In genomic region chr13:110643324-110643723, GRCh38 we compare ENCODE assay signal across 16 cellular contexts.
"Had no signal": no experiment of that assay in that cellular context is flagged by ENCODE, and none has a peak within 500 bp of the region (broad histone marks: within the 10 kb centered on the region; RNA-seq: fewer than 3 reads in every experiment).

No MANE protein-coding gene starts in this region.

- H3K27me3 ChIP-seq: breast epithelium, gastrocnemius medialis, heart right ventricle, transverse colon, vagina had no signal

- H3K27ac ChIP-seq: heart right ventricle, transverse colon, vagina had no signal

- H3K27ac Mint-ChIP-seq: activated naive CD8-positive, alpha-beta T cell treated with anti-CD3 and anti-CD28 coated beads, Interleukin-2, amount 10 ng/mL, durations not matched to agents 7 days and 5 days; T-cell had no signal

- DNase-seq: activated CD4-positive, alpha-beta T cell treated with anti-CD3 and anti-CD28 coated beads for 1 hour; activated CD4-positive, alpha-beta T cell treated with anti-CD3 and anti-CD28 coated beads, Interleukin-2, amount 50 U/mL, for 48 hours; activated naive CD8-positive, alpha-beta T cell treated with anti-CD3 and anti-CD28 coated beads, Interleukin-2, amount 10 ng/mL, durations not matched to agents 7 days and 5 days; erythroblast; gastrocnemius medialis; heart right ventricle; left cardiac atrium; midbrain; stimulated activated CD4-positive, alpha-beta T cell treated with anti-CD3 and anti-CD28 coated beads, Interleukin-12 subunit alpha, Interleukin-12 subunit beta, amount 100 ng/mL, for 4 hours; stimulated activated CD4-positive, alpha-beta T cell treated with anti-CD3 and anti-CD28 coated beads, Interleukin-2, amount 100 ng/mL, for 24 hours; T-cell; transverse colon had no signal

- H3K4me3 Mint-ChIP-seq: activated naive CD8-positive, alpha-beta T cell treated with anti-CD3 and anti-CD28 coated beads, Interleukin-2, amount 10 ng/mL, durations not matched to agents 7 days and 5 days; neural crest cell; T-cell had no signal

- H3K36me3 ChIP-seq: breast epithelium, transverse colon had no signal

- H3K9me3 Mint-ChIP-seq: activated naive CD8-positive, alpha-beta T cell treated with anti-CD3 and anti-CD28 coated beads, Interleukin-2, amount 10 ng/mL, durations not matched to agents 7 days and 5 days; neural crest cell; T-cell had no signal

- H3K27me3 Mint-ChIP-seq: activated naive CD8-positive, alpha-beta T cell treated with anti-CD3 and anti-CD28 coated beads, Interleukin-2, amount 10 ng/mL, durations not matched to agents 7 days and 5 days; T-cell had no signal

- H3K4me1 ChIP-seq: breast epithelium had no signal

- H3K4me3 ChIP-seq: breast epithelium, gastrocnemius medialis, heart right ventricle, lung, transverse colon, vagina had no signal

- ATAC-seq: gastrocnemius medialis, heart right ventricle, left cardiac atrium, T-cell had no signal

- H3K9me3 ChIP-seq: breast epithelium, gastrocnemius medialis, heart right ventricle, transverse colon, vagina had no signal
